In genomic region chr20:58129736-58130135, GRCh38 we compare ENCODE assay signal across 25 cellular contexts.
DNase-seq lines count a peak whose midpoint lies in the region; ATAC-seq and TF ChIP-seq lines count a peak whose summit lies in the region.
"Had no signal": no experiment of that assay in that cellular context is flagged by ENCODE, and none has a peak within 500 bp of the region (broad histone marks: within the 10 kb centered on the region; RNA-seq: fewer than 3 reads in every experiment).

No MANE protein-coding gene starts in this region.

- H3K9me3 ChIP-seq in WERI-Rb-1 (ENCODE audit: severe bottlenecking) = peaks cover 2% of the 10 kb centered on the region
- peaks cover 3% of the 10 kb centered on the region for H3K9me3 ChIP-seq in thoracic aorta
- peaks cover 3% of the 10 kb centered on the region for H3K9me3 ChIP-seq in osteoblast (ENCODE audit: low read depth, low read length)
- H3K9me3 ChIP-seq: BE2C, neutrophil, testis had no signal

- no peak overlapping the region for H2AFZ ChIP-seq in osteoblast (ENCODE audit: low read length)

- ATAC-seq in left lobe of liver (no peak), thoracic aorta (ENCODE audit: insufficient number of reproducible peaks, low FRiP score, low read depth) (no peak), HG02884 (IDR thresholded peaks at IDR 0.05; ENCODE audit: unreplicated experiment) (no peak), esophagus mucosa (no peak)
- ATAC-seq: heart left ventricle, left cardiac atrium had no signal

- H4K20me1 ChIP-seq in osteoblast (ENCODE audit: insufficient read depth, low read length) = no peaks in the 10 kb centered on the region

- no peak overlapping the region for H3K4me2 ChIP-seq in osteoblast (ENCODE audit: insufficient read depth, low read length)

- DNase-seq in D341Med (ENCODE audit: low spot score) (peak; percentile 26), WERI-Rb-1 (peak; percentile 61), left lobe of liver (ENCODE audit: low spot score) (peak; percentile 19), thoracic aorta (ENCODE audit: low spot score) (no peak), cerebellar nuclear complex (lab: John Stamatoyannopoulos, UW) (no peak), osteoblast (ENCODE audit: insufficient read length, low spot score, missing footprints) (no peak)
- DNase-seq: activated CD4-positive, alpha-beta memory T cell treated with anti-CD3 and anti-CD28 coated beads, Interleukin-2, amount 10 ng/mL, durations not matched to agents 7 days and 5 days; activated CD4-positive, CD25-positive, alpha-beta regulatory T cell treated with anti-CD3 and anti-CD28 coated beads, Interleukin-2, amount 50 U/mL, for 72 hours; activated naive CD8-positive, alpha-beta T cell treated with anti-CD3 and anti-CD28 coated beads, Interleukin-2, amount 10 ng/mL, durations not matched to agents 7 days and 5 days; BE2C; COR-L47; DMS79 treated with DMSO at 0.1 percent for 48 hours; foreskin fibroblast; heart left ventricle; left cardiac atrium; mammary epithelial cell; NCI-H1092; NCI-H187; NCI-H2171; NCI-H510A treated with DMSO at 0.1 percent for 48 hours; stimulated activated naive CD4-positive, alpha-beta T cell treated with Interleukin-2 at 50 U/mL for 16 hours; testis had no signal

- no peaks in the 10 kb centered on the region for H3K27me3 ChIP-seq in WERI-Rb-1 (ENCODE audit: insufficient read depth, low read depth, severe bottlenecking)
- H3K27me3 ChIP-seq in thoracic aorta (replicated peaks; ENCODE audit: insufficient read depth) = no peaks in the 10 kb centered on the region
- H3K27me3 ChIP-seq in osteoblast (ENCODE audit: insufficient read depth, low read length) = peaks cover 14% of the 10 kb centered on the region
- H3K27me3 ChIP-seq: BE2C, testis had no signal

- H3K36me3 ChIP-seq in WERI-Rb-1 (no peaks in the 10 kb centered on the region), thoracic aorta (no peaks in the 10 kb centered on the region), osteoblast (ENCODE audit: insufficient read depth, low read length) (no peaks in the 10 kb centered on the region)
- H3K36me3 ChIP-seq: BE2C, heart left ventricle, neutrophil had no signal

- H3K79me2 ChIP-seq in osteoblast (ENCODE audit: insufficient read depth, low read length) = no peaks in the 10 kb centered on the region

- peaks cover 37 to 80% of the 10 kb centered on the region in 2 donors for H3K4me1 ChIP-seq in thoracic aorta (ENCODE audit: control insufficient read depth in 1 of 2, low read depth in 2 of 2)
- peaks cover 24% of the 10 kb centered on the region for H3K4me1 ChIP-seq in osteoblast (ENCODE audit: insufficient read depth, low read length)

- H3K4me3 ChIP-seq in WERI-Rb-1 (ENCODE audit: low read depth, low read length) = peak overlapping the region; percentile 25
- H3K4me3 ChIP-seq in thoracic aorta = no peak overlapping the region
- no peak overlapping the region for H3K4me3 ChIP-seq in osteoblast (ENCODE audit: insufficient read depth, low read length)
- H3K4me3 ChIP-seq: heart left ventricle, testis had no signal

- TF ChIP-seq CTCF in WERI-Rb-1 (IDR thresholded peaks at IDR 0.05; ENCODE audit: low read depth, low read length) (no peak), thoracic aorta (IDR thresholded peaks at IDR 0.05) (no peak), osteoblast (IDR thresholded peaks at IDR 0.05; ENCODE audit: extremely low read depth, low read depth, low read length) (no peak)

- H3K27ac ChIP-seq in WERI-Rb-1 (peak overlapping the region; percentile 54), thoracic aorta (peak overlapping the region; percentile 77 to 88), osteoblast (ENCODE audit: low read depth, low read length) (no peak overlapping the region)
- H3K27ac ChIP-seq: neutrophil, testis had no signal

Comparison
In these comparisons a context has a peak if more than half of its experiments do, and no peak if none do; other contexts are left out.
1. DNase-seq: peak in D341Med (single experiment), WERI-Rb-1 (single experiment) and left lobe of liver (single experiment); none in thoracic aorta (single experiment), cerebellar nuclear complex (0 of 2) and osteoblast (single experiment).